Comparison of ENCODE assay signal across 8 cellular contexts in the genomic region with DNA sequence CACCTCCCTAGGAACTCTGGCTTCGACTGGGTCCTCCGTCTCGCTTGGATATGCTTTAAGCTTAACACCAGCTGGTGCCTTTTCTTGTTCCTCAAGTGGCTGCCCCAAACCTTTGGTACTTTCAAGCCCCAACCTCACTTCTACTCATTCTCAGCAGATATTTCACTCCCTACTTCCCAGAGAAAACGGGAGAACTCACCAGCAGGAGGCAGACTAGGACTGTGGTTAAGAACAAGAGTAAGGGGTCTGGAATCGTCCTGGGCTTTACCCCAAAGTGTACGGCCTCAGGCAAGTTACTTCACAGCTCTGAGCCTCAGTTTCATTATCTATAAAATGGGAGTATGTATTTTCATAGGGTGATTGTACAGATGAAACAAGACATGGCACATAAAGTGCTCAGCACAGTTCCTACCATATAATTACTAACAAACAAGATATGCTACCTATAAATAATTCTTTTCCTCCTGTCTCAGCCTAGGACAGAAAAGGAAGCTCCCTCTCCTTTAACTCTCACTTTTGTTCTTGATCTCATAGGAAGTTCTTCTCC. TPM values are rescaled to one million over a fixed set of nuclear protein-coding genes. Genes with fewer than 3 reads are reported as not detected.
DNase-seq lines count a peak whose midpoint lies in the region; ATAC-seq and TF ChIP-seq lines count a peak whose summit lies in the region.

No MANE protein-coding gene starts in this region.

- H3K23me2 ChIP-seq in H9 (ENCODE audit: insufficient read length, low read depth, low read length, poor library complexity, severe bottlenecking), result no peaks in the 10 kb centered on the region

- no peak for TF ChIP-seq POLR2A in transverse colon (IDR thresholded peaks at IDR 0.05)

- DNase-seq in AG09309 (ENCODE audit: low read depth) (no peak), H9 (peak; percentile 70), right atrium auricular region (ENCODE audit: low spot score) (peak; percentile 61), transverse colon (no peak), DMS153 treated with DMSO at 0.1 percent for 48 hours (lab: John Stamatoyannopoulos, UW; ENCODE audit: unreplicated experiment) (no peak)
- no peak for DNase-seq in effector CD8-positive, alpha-beta T cell (lab: John Stamatoyannopoulos, UW)

- no peak overlapping the region for H2AK5ac ChIP-seq in H9 (ENCODE audit: insufficient read length, low read length)

- no peak overlapping the region for H3K56ac ChIP-seq in H9 (ENCODE audit: insufficient read length, low read depth, low read length)

- H3K9ac ChIP-seq in H9 (ENCODE audit: extremely low read depth, insufficient read length, low read length) (no peak overlapping the region), SU-DHL-6 (ENCODE audit: low read length) (no peak overlapping the region)

- TF ChIP-seq EP300 in transverse colon (IDR thresholded peaks at IDR 0.05; ENCODE audit: low read depth), result no peak

- no peak overlapping the region for H2BK12ac ChIP-seq in H9 (ENCODE audit: insufficient read length, low read depth, low read length)

- H4K20me1 ChIP-seq in H9 (ENCODE audit: control insufficient read depth, insufficient read depth, insufficient read length) (no peaks in the 10 kb centered on the region), SU-DHL-6 (ENCODE audit: low read depth, low read length) (no peaks in the 10 kb centered on the region)

- no peak overlapping the region for H2BK5ac ChIP-seq in H9 (ENCODE audit: insufficient read length, low read length)

- peaks cover 23% of the 10 kb centered on the region for H3K27me3 Mint-ChIP-seq in H9 (ENCODE audit: low read depth)

- H3K27ac Mint-ChIP-seq in H9, result no peak overlapping the region

- H3K18ac ChIP-seq in H9 (ENCODE audit: insufficient read length, low read depth, low read length), result no peak overlapping the region

- TF ChIP-seq CTCF in AG09309 (IDR thresholded peaks at IDR 0.05; ENCODE audit: control insufficient read depth, insufficient read depth, low read depth, low read length, missing control alignments) (peak; percentile 65), H9 (conservative IDR thresholded peaks at IDR 0.05) (peak; percentile 81), SU-DHL-6 (IDR thresholded peaks at IDR 0.05; ENCODE audit: insufficient read depth, low read length, poor library complexity, severe bottlenecking) (peak; percentile 13), right atrium auricular region (IDR thresholded peaks at IDR 0.05) (peak in 1 of 2 donors; percentile 58), transverse colon (IDR thresholded peaks at IDR 0.05) (no peak)

- H3K9me2 ChIP-seq in SU-DHL-6 (replicated peaks; ENCODE audit: insufficient read depth, low read length), result no peaks in the 10 kb centered on the region

- no peak overlapping the region for H4K91ac ChIP-seq in H9 (ENCODE audit: insufficient read length, low read depth, low read length)

- H2BK120ac ChIP-seq in H9 (ENCODE audit: low read depth, low read length, poor library complexity, severe bottlenecking), result no peak overlapping the region

- no CpG with 5 or more reads among the region's 6 CpGs for WGBS in H9 (ENCODE audit: extremely low coverage, insufficient read length, low lambda C conversion rate)
- 10 to 40% methylated on average over 3 to 6 of the region's 6 CpGs for WGBS in transverse colon (ENCODE audit: low coverage in 1 of 2), 2 donors

- H3K27me3 ChIP-seq in H9 (ENCODE audit: insufficient read depth, low read length) (no peaks in the 10 kb centered on the region; the same call in 1 of the 2 replicates), SU-DHL-6 (ENCODE audit: low read length) (no peaks in the 10 kb centered on the region), right atrium auricular region (no peaks in the 10 kb centered on the region), transverse colon (peaks cover 5% of the 10 kb centered on the region)

- H3K4me1 ChIP-seq in H9 (ENCODE audit: insufficient read depth, low read length) (no peaks in the 10 kb centered on the region), right atrium auricular region (no peaks in the 10 kb centered on the region), transverse colon (peaks cover 0 to 5% (median 0%) of the 10 kb centered on the region in 4 donors)

- no peak overlapping the region for H3K14ac ChIP-seq in H9 (ENCODE audit: insufficient read depth, low read length)

- H3K79me1 ChIP-seq in H9 (ENCODE audit: insufficient read depth, low read depth, low read length, poor library complexity, severe bottlenecking), result no peaks in the 10 kb centered on the region

- no peak for ATAC-seq in HG03378 (IDR thresholded peaks at IDR 0.05; ENCODE audit: unreplicated experiment)

- H3T11ph ChIP-seq in H9 (ENCODE audit: low read length), result no peak overlapping the region

- peaks cover 5 to 15% (median 6%) of the 10 kb centered on the region in 3 experiments; a peak in 6 of 7 replicates for H3K36me3 Mint-ChIP-seq in H9 (ENCODE audit: insufficient read depth in 1 of 3, low read depth in 3 of 3)

- no peak overlapping the region for H2BK20ac ChIP-seq in H9 (ENCODE audit: low read depth, low read length, poor library complexity, severe bottlenecking)

- H2AFZ ChIP-seq in H9 (ENCODE audit: low read length) (no peak overlapping the region), SU-DHL-6 (ENCODE audit: low read depth, low read length, severe bottlenecking) (no peak overlapping the region)

- no peaks in the 10 kb centered on the region; a peak in 1 of 4 replicates for H3K4me1 Mint-ChIP-seq in H9

- in situ Hi-C loops in transverse colon (cut with MboI; ENCODE audit: low pct_ligation_motif_present in 1 of 4, low pct_unique_long_range_greater_than_20kb in 1 of 4, low sequenced_read_pairs in 3 of 4), result no loop called here

- H3K4me3 ChIP-seq in AG09309 (ENCODE audit: control insufficient read depth, low read depth, low read length) (no peak overlapping the region), SU-DHL-6 (ENCODE audit: insufficient read depth, low read length, poor library complexity, severe bottlenecking) (no peak overlapping the region), right atrium auricular region (no peak overlapping the region), transverse colon (no peak overlapping the region)

- H3K27ac ChIP-seq in H9 (ENCODE audit: insufficient read length, low read depth, low read length) (no peak overlapping the region), SU-DHL-6 (ENCODE audit: low read depth, low read length) (no peak overlapping the region), right atrium auricular region (no peak overlapping the region), transverse colon (no peak overlapping the region)

- no peaks in the 10 kb centered on the region for H3K9me3 ChIP-seq in H9 (ENCODE audit: control insufficient read depth, low read depth, low read length)
- H3K9me3 ChIP-seq in SU-DHL-6 (ENCODE audit: insufficient read depth, low read length), result no peaks in the 10 kb centered on the region
- peaks cover 0 to 9% of the 10 kb centered on the region in 2 donors for H3K9me3 ChIP-seq in right atrium auricular region
- H3K9me3 ChIP-seq in transverse colon, result peaks cover 0 to 6% of the 10 kb centered on the region in 2 donors

- H3F3A ChIP-seq in SU-DHL-6 (ENCODE audit: insufficient read depth), result no peaks in the 10 kb centered on the region

- no peak overlapping the region for H4K8ac ChIP-seq in H9 (replicated peaks; ENCODE audit: insufficient read length, low read depth, low read length)

- intact Hi-C loops in transverse colon (cut with DNase I; ENCODE audit: low total_unique reads), result no loop called here

- H3K4ac ChIP-seq in H9 (ENCODE audit: low read depth, low read length), result no peak overlapping the region

- no peaks in the 10 kb centered on the region for H3K79me2 ChIP-seq in H9 (ENCODE audit: insufficient read depth, low read length)
- H3K79me2 ChIP-seq in SU-DHL-6 (ENCODE audit: insufficient read depth, low read length), result no peaks in the 10 kb centered on the region

- H3K23ac ChIP-seq in H9 (ENCODE audit: insufficient read length, low read depth, low read length), result no peak overlapping the region

- H3K9me3 Mint-ChIP-seq in H9, result peaks cover 12 to 13% of the 10 kb centered on the region in 2 experiments

- H4K5ac ChIP-seq in H9 (ENCODE audit: insufficient read length, low read depth, low read length), result no peak overlapping the region

- no peak overlapping the region for H2BK15ac ChIP-seq in H9 (ENCODE audit: low read depth, low read length)

- H3K36me3 ChIP-seq in SU-DHL-6 (ENCODE audit: low read length) (no peaks in the 10 kb centered on the region), right atrium auricular region (no peaks in the 10 kb centered on the region), transverse colon (no peaks in the 10 kb centered on the region)

- no peak overlapping the region for H3K4me3 Mint-ChIP-seq in H9

- H3K4me2 ChIP-seq in H9 (ENCODE audit: insufficient read depth, insufficient read length, low read length), result no peak overlapping the region
- no peak overlapping the region for H3K4me2 ChIP-seq in SU-DHL-6 (ENCODE audit: low read depth, low read length, poor library complexity, severe bottlenecking)

RNA-seq across cellular contexts. Expression of gene PAMR1, which starts 37.8 kb away (rescaled TPM):
- 2.4 and 2.9 TPM in 2 replicates for total RNA-seq in H9 (2021)
- 10 to 100 TPM in 1 of 2 donors, 1 to 10 TPM in 1; 8.6 to 15.3 TPM for total RNA-seq in right atrium auricular region
- 10 to 100 TPM in 2 of 4 donors, 1 to 10 TPM in 2; 4.0 to 13.5 (median 10.4) TPM for total RNA-seq in transverse colon

Comparison
In these comparisons a context has a peak if more than half of its experiments do, and no peak if none do; other contexts are left out.
1. DNase-seq: peak in H9 (single experiment) and right atrium auricular region (single experiment); none in AG09309 (single experiment), transverse colon (single experiment), DMS153 treated with DMSO at 0.1 percent for 48 hours (single experiment) and effector CD8-positive, alpha-beta T cell (single experiment).
2. CTCF ChIP-seq: peak in AG09309 (single experiment), H9 (single experiment) and SU-DHL-6 (single experiment); none in transverse colon (0 of 5).